ENCODE assay signal across 17 cellular contexts in the genomic region with DNA sequence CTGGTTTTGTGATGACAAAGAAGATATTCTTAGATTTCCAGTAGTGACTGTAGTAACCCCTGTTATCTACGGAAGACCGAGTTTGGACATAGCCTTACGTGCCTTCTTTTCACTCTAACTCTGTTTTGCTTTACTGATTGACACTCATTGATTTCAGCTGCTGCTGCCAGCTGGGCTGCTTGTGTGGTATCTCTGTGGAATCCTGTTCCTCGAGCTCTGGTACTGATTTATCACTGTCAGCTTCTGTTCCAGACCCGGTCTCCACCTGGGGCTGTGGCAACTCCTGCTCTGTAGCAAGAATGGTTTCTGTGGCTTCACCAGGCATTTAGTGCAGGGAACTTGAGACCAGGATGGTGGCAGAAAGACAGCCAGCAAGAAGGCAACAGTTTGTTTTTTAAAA. TPM values are rescaled to one million over a fixed set of nuclear protein-coding genes. Genes with fewer than 3 reads are reported as not detected.
"Had no signal": no experiment of that assay in that cellular context is flagged by ENCODE, and none has a peak within 500 bp of the region (broad histone marks: within the 10 kb centered on the region; RNA-seq: fewer than 3 reads in every experiment).

No MANE protein-coding gene starts in this region.

- H3K27ac ChIP-seq: breast epithelium, stomach, tibial artery, vagina had no signal

- DNase-seq: activated CD4-positive, alpha-beta memory T cell treated with anti-CD3 and anti-CD28 coated beads for 36 hours; activated effector memory CD4-positive, alpha-beta T cell treated with anti-CD3 and anti-CD28 coated beads, Interleukin-2, amount 50 U/mL, for 16 hours; activated T-cell treated with anti-CD3 and anti-CD28 coated beads, Interleukin-2, amount 50 U/mL, for 4 hours; midbrain; naive thymus-derived CD4-positive, alpha-beta T cell; nucleus accumbens; stimulated activated CD4-positive, alpha-beta T cell treated with anti-CD3 and anti-CD28 coated beads, Interleukin-15, amount 100 ng/mL, for 24 hours; stimulated activated CD4-positive, alpha-beta T cell treated with anti-CD3 and anti-CD28 coated beads, Interleukin-4, amount 100 ng/mL, for 24 hours; stomach; tibial artery had no signal

- H3K36me3 ChIP-seq: breast epithelium, stomach, tibial artery, vagina had no signal

- H3K4me1 ChIP-seq: breast epithelium, stomach, tibial artery, vagina had no signal

- H3K4me3 ChIP-seq: breast epithelium, lung, stomach, tibial artery, vagina had no signal

- H3K9me3 ChIP-seq: breast epithelium, stomach, tibial artery, vagina had no signal

- H3K27me3 ChIP-seq: vagina had no signal

RNA-seq across cellular contexts. Expression of gene CLRN2, which starts 37.5 kb away (rescaled TPM):
- total RNA-seq: activated CD4-positive, alpha-beta memory T cell treated with anti-CD3 and anti-CD28 coated beads for 36 hours; activated T-cell treated with anti-CD3 and anti-CD28 coated beads, Interleukin-2, amount 50 U/mL, for 4 hours; breast epithelium; chondrocyte; dermis microvascular lymphatic vessel endothelial cell; lung; naive thymus-derived CD4-positive, alpha-beta T cell; pulmonary artery endothelial cell; stomach; vagina had no signal
- polyA plus RNA-seq: esophagus; lung; naive thymus-derived CD4-positive, alpha-beta T cell; stomach had no signal
